In the genomic region with DNA sequence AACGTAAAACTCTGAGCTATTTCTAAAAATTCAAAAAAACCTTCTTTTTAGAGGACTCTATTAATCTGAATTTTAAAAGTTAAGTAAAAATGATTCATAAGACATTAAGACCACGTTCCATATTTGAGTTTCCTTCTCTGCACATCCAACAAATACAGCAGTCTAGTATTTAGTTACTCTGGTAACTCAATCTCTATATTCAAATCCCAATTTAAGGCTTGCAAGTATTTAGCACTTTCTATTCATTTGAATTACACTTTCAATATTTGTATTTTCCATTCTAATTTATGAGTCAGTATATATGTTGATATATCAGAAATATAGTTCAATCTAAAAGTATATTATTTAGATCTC, we compare ENCODE assay signal across 8 cellular contexts.
A peak's percentile ranks its signal among the peaks of the same experiment; 100 is the strongest.
DNase-seq lines count a peak whose midpoint lies in the region; ATAC-seq and TF ChIP-seq lines count a peak whose summit lies in the region.

No MANE protein-coding gene starts in this region.

- CTCF ChIA-PET in HEK293 (lab: Yijun Ruan, JAX) = interaction anchor here (0.6 to 0.7 kb wide), 3 partner anchors 16 to 178 kb away, joined by 3 read pairs; no protein-coding TSS in a partner anchor

- peak overlapping the region; percentile 56 for H3K9ac ChIP-seq in OCI-LY3 (ENCODE audit: low read length)

- H3K27ac ChIP-seq in HEK293 (ENCODE audit: extremely low read depth, low read depth, low read length) = peak overlapping the region; percentile 18
- H3K27ac ChIP-seq in OCI-LY3 (ENCODE audit: low read length) = peak overlapping the region; percentile 79
- H3K27ac ChIP-seq in muscle layer of duodenum (ENCODE audit: low read length) = peak overlapping the region; percentile 52

- no peak overlapping the region for H2AFZ ChIP-seq in OCI-LY3 (ENCODE audit: low read depth, low read length)

- H3K36me3 ChIP-seq in HEK293 (ENCODE audit: control insufficient read depth in 2 of 2, insufficient read depth in 1 of 2, low read length in 2 of 2) = no peaks in the 10 kb centered on the region
- no peaks in the 10 kb centered on the region for H3K36me3 ChIP-seq in OCI-LY3 (replicated peaks; ENCODE audit: low read depth, low read length)
- no peaks in the 10 kb centered on the region for H3K36me3 ChIP-seq in muscle layer of duodenum (ENCODE audit: control insufficient read depth in 1 of 2, insufficient read depth in 2 of 2, low read length in 2 of 2)

- ATAC-seq in GM18498 (IDR thresholded peaks at IDR 0.05; ENCODE audit: unreplicated experiment) (peak; percentile 29), GM21360 (IDR thresholded peaks at IDR 0.05; ENCODE audit: unreplicated experiment) (no peak)

- peak overlapping the region; percentile 67 for H3K4me2 ChIP-seq in OCI-LY3 (ENCODE audit: low read length)

- H4K20me1 ChIP-seq in OCI-LY3 (ENCODE audit: insufficient read depth, low read length) = no peaks in the 10 kb centered on the region

- H3K9me3 ChIP-seq in HEK293 (ENCODE audit: control insufficient read depth, insufficient read depth, low read depth, low read length) (no peaks in the 10 kb centered on the region), OCI-LY3 (ENCODE audit: insufficient read depth, low read length) (no peaks in the 10 kb centered on the region), muscle layer of duodenum (ENCODE audit: control insufficient read depth in 1 of 2, low read length in 2 of 2) (no peaks in the 10 kb centered on the region)

- H3K4me1 ChIP-seq in HEK293 (ENCODE audit: control insufficient read depth, insufficient read depth, low read length) (peaks cover 9% of the 10 kb centered on the region), OCI-LY3 (ENCODE audit: low read length) (peaks cover 46% of the 10 kb centered on the region), muscle layer of duodenum (ENCODE audit: control insufficient read depth in 1 of 2, insufficient read depth in 2 of 2, low read length in 2 of 2) (peaks cover 0 to 3% of the 10 kb centered on the region in 2 donors)

- H3K27me3 ChIP-seq in OCI-LY3 (ENCODE audit: low read depth, low read length) (no peaks in the 10 kb centered on the region), muscle layer of duodenum (ENCODE audit: low read depth, low read length) (no peaks in the 10 kb centered on the region)

- DNase-seq in GDM1 (lab: John Stamatoyannopoulos, UW) (no peak), GOT3 (lab: John Stamatoyannopoulos, UW) (no peak), NCI-H510A (lab: John Stamatoyannopoulos, UW) (no peak)

- TF ChIP-seq CTCF in HEK293 (tag by site-specific recombination; IDR thresholded peaks at IDR 0.05) = no peak
- TF ChIP-seq CTCF in OCI-LY3 (IDR thresholded peaks at IDR 0.05; ENCODE audit: low read depth, low read length) = no peak

- POLR2A ChIA-PET in HEK293 (lab: Yijun Ruan, JAX) = interaction anchor here (3.2 kb wide), 1 partner anchor 19 kb away, joined by 33 read pairs; the partner anchor contains the start of gene RFX3

- no peak overlapping the region for H3K4me3 ChIP-seq in HEK293 (ENCODE audit: low read depth, low read length)
- peak overlapping the region; percentile 50 for H3K4me3 ChIP-seq in OCI-LY3 (ENCODE audit: low read length)
- H3K4me3 ChIP-seq in muscle layer of duodenum (ENCODE audit: low read depth in 1 of 2, low read length in 2 of 2) = peak overlapping the region in 1 of 2 donors; percentile 15

- H3K79me2 ChIP-seq in OCI-LY3 (ENCODE audit: low read length) = peaks cover 8% of the 10 kb centered on the region; the same call in 1 of the 2 replicates

TF ChIP-seq in HEK293, 187 proteins besides CTCF, POLR2A, EP300 and RAD21:
- no peak for TF ChIP-seq ZNF354C (tag by site-specific recombination; IDR thresholded peaks at IDR 0.05; ENCODE audit: borderline replicate concordance, low read depth)
- no peak for TF ChIP-seq ZNF341 (tag by site-specific recombination; IDR thresholded peaks at IDR 0.05; ENCODE audit: low read depth)
- TF ChIP-seq ZBTB48 (tag by site-specific recombination; IDR thresholded peaks at IDR 0.05) = no peak

Comparison
In these comparisons a context has a peak if more than half of its experiments do, and no peak if none do; other contexts are left out.
1. H3K27ac ChIP-seq: peak in every context shown above with its lines; median percentile 79 in OCI-LY3; 52 in muscle layer of duodenum; 18 in HEK293.